ENCODE assay signal across 12 cellular contexts in the genomic region with DNA sequence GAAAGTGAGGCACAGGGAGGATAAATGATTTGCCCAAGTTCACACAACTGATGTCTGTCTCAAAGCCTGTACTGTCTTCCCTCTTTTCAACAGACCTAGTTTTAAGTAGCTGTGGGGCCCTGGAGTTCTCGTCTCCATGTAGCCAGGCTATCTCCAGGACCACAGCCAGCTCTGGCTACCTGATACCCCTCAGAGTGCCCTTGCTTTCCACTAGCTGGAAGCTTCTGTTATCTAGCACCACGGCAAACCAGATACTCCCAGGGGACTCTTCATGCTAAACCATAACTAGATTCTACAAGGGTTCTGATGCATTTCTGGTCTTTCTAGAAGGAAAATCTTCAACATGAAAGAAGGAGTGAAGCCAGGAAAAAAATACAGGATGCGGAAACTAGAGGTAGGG.
DNase-seq lines count a peak whose midpoint lies in the region; ATAC-seq and TF ChIP-seq lines count a peak whose summit lies in the region.
"Had no signal": no experiment of that assay in that cellular context is flagged by ENCODE, and none has a peak within 500 bp of the region (broad histone marks: within the 10 kb centered on the region; RNA-seq: fewer than 3 reads in every experiment).

No MANE protein-coding gene starts in this region.

- CTCF ChIA-PET in HEK293 (lab: Yijun Ruan, JAX) = no interaction called here

- H3K27ac ChIP-seq in left ventricle myocardium inferior (replicated peaks) (no peak overlapping the region), HEK293 (ENCODE audit: extremely low read depth, low read depth, low read length) (no peak overlapping the region)
- H3K27ac ChIP-seq: A549, GM23248 had no signal

- ATAC-seq in left ventricle myocardium superior (peak; percentile 43), GM21423 (IDR thresholded peaks at IDR 0.05; ENCODE audit: unreplicated experiment) (no peak)
- ATAC-seq: A549, GM12878, HCT116 had no signal

- POLR2A ChIA-PET in HEK293 (lab: Yijun Ruan, JAX) = no interaction called here

- intact Hi-C loops in left ventricle myocardium superior (cut with micrococcal nuclease) = no loop called here
- intact Hi-C loops in left ventricle myocardium inferior (cut with micrococcal nuclease) = no loop called here
- intact Hi-C loops in posterior vena cava (cut with DNase I) = no loop called here

- H3K4me1 ChIP-seq in left ventricle myocardium inferior = peaks cover 13% of the 10 kb centered on the region
- H3K4me1 ChIP-seq in HEK293 (ENCODE audit: control insufficient read depth, insufficient read depth, low read length) = peaks cover 11% of the 10 kb centered on the region
- H3K4me1 ChIP-seq: A549 had no signal

- TF ChIP-seq CTCF in left ventricle myocardium inferior (IDR thresholded peaks at IDR 0.05; ENCODE audit: borderline replicate concordance) (no peak), HEK293 (tag by site-specific recombination; IDR thresholded peaks at IDR 0.05) (no peak)

- H3K4me3 ChIP-seq in left ventricle myocardium inferior (no peak overlapping the region), HEK293 (ENCODE audit: low read depth, low read length) (no peak overlapping the region)
- H3K4me3 ChIP-seq: A549, GM12878, GM23248 had no signal

- H3K27me3 ChIP-seq in left ventricle myocardium inferior (ENCODE audit: low read depth) = peaks cover 8% of the 10 kb centered on the region

- H3K9me3 ChIP-seq in left ventricle myocardium inferior (replicated peaks) = no peaks in the 10 kb centered on the region
- no peaks in the 10 kb centered on the region for H3K9me3 ChIP-seq in HEK293 (ENCODE audit: control insufficient read depth, insufficient read depth, low read depth, low read length)
- H3K9me3 ChIP-seq: A549 had no signal

- DNase-seq in left ventricle myocardium superior = no peak
- DNase-seq in left ventricle myocardium inferior = no peak
- peak; percentile 10 for DNase-seq in posterior vena cava (ENCODE audit: low spot score)
- no peak for DNase-seq in NCI-H146 treated with DMSO at 0.1 percent for 48 hours (lab: John Stamatoyannopoulos, UW; ENCODE audit: unreplicated experiment)
- DNase-seq: DMS79, GM23248, IMR-90 had no signal

- H3K36me3 ChIP-seq in left ventricle myocardium inferior (no peaks in the 10 kb centered on the region), HEK293 (ENCODE audit: control insufficient read depth in 2 of 2, insufficient read depth in 1 of 2, low read length in 2 of 2) (no peaks in the 10 kb centered on the region)

TF ChIP-seq in HEK293, 187 proteins besides CTCF, POLR2A, EP300 and RAD21:
- TF ChIP-seq ZNF266 (tag by site-specific recombination; IDR thresholded peaks at IDR 0.05; ENCODE audit: low read depth) (no peak), OSR2 (tag by site-specific recombination; IDR thresholded peaks at IDR 0.05) (0 out of 2 replicates have a peak, but pooled peaks have one; percentile 33), ZNF37A (tag by site-specific recombination; IDR thresholded peaks at IDR 0.05) (no peak)
- TF ChIP-seq, protein P1, sequence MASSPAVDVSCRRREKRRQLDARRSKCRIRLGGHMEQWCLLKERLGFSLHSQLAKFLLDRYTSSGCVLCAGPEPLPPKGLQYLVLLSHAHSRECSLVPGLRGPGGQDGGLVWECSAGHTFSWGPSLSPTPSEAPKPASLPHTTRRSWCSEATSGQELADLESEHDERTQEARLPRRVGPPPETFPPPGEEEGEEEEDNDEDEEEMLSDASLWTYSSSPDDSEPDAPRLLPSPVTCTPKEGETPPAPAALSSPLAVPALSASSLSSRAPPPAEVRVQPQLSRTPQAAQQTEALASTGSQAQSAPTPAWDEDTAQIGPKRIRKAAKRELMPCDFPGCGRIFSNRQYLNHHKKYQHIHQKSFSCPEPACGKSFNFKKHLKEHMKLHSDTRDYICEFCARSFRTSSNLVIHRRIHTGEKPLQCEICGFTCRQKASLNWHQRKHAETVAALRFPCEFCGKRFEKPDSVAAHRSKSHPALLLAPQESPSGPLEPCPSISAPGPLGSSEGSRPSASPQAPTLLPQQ (tag by site-specific recombination; IDR thresholded peaks at IDR 0.05) = 0 out of 2 replicates have a peak, but pooled peaks have one; percentile 28
- TF ChIP-seq, protein P2, sequence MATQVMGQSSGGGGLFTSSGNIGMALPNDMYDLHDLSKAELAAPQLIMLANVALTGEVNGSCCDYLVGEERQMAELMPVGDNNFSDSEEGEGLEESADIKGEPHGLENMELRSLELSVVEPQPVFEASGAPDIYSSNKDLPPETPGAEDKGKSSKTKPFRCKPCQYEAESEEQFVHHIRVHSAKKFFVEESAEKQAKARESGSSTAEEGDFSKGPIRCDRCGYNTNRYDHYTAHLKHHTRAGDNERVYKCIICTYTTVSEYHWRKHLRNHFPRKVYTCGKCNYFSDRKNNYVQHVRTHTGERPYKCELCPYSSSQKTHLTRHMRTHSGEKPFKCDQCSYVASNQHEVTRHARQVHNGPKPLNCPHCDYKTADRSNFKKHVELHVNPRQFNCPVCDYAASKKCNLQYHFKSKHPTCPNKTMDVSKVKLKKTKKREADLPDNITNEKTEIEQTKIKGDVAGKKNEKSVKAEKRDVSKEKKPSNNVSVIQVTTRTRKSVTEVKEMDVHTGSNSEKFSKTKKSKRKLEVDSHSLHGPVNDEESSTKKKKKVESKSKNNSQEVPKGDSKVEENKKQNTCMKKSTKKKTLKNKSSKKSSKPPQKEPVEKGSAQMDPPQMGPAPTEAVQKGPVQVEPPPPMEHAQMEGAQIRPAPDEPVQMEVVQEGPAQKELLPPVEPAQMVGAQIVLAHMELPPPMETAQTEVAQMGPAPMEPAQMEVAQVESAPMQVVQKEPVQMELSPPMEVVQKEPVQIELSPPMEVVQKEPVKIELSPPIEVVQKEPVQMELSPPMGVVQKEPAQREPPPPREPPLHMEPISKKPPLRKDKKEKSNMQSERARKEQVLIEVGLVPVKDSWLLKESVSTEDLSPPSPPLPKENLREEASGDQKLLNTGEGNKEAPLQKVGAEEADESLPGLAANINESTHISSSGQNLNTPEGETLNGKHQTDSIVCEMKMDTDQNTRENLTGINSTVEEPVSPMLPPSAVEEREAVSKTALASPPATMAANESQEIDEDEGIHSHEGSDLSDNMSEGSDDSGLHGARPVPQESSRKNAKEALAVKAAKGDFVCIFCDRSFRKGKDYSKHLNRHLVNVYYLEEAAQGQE (tag by site-specific recombination; IDR thresholded peaks at IDR 0.05) = peak; percentile 51; the same call in 1 of the 2 replicates
- TF ChIP-seq, protein P3, sequence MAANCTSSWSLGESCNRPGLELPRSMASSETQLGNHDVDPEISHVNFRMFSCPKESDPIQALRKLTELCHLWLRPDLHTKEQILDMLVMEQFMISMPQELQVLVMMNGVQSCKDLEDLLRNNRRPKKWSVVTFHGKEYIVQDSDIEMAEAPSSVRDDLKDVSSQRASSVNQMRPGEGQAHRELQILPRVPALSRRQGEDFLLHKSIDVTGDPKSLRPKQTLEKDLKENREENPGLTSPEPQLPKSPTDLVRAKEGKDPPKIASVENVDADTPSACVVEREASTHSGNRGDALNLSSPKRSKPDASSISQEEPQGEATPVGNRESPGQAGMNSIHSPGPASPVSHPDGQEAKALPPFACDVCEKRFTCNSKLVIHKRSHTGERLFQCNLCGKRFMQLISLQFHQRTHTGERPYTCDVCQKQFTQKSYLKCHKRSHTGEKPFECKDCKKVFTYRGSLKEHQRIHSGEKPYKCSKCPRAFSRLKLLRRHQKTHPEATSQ (tag by site-specific recombination; IDR thresholded peaks at IDR 0.05) = no peak
